In genomic region chr5:173494446-173494845, GRCh38 we compare ENCODE assay signal across 18 cellular contexts.
DNase-seq lines count a peak whose midpoint lies in the region; ATAC-seq and TF ChIP-seq lines count a peak whose summit lies in the region.
"Had no signal": no experiment of that assay in that cellular context is flagged by ENCODE, and none has a peak within 500 bp of the region (broad histone marks: within the 10 kb centered on the region; RNA-seq: fewer than 3 reads in every experiment).

No MANE protein-coding gene starts in this region.

- no peak for TF ChIP-seq CTCF in nephron (IDR thresholded peaks at IDR 0.05; ENCODE audit: unreplicated experiment in 3 of 3)
- no peak for TF ChIP-seq CTCF in tibial nerve (IDR thresholded peaks at IDR 0.05)

- peaks cover 56% of the 10 kb centered on the region for H3K4me1 Mint-ChIP-seq in nephron
- H3K4me1 Mint-ChIP-seq: CD4-positive, alpha-beta memory T cell had no signal

- ATAC-seq in left ventricle myocardium superior (peak; percentile 6), Right ventricle myocardium superior (ENCODE audit: poor library complexity) (no peak), HG03025 (IDR thresholded peaks at IDR 0.05; ENCODE audit: low FRiP score, unreplicated experiment) (no peak), HG03095 (IDR thresholded peaks at IDR 0.05; ENCODE audit: unreplicated experiment) (no peak), HG03469 (IDR thresholded peaks at IDR 0.05; ENCODE audit: unreplicated experiment) (no peak)

- H3K4me3 Mint-ChIP-seq in nephron: no peak overlapping the region
- H3K4me3 Mint-ChIP-seq: CD4-positive, alpha-beta memory T cell had no signal

- no peaks in the 10 kb centered on the region for H3K9me3 ChIP-seq in tibial nerve
- H3K9me3 ChIP-seq: SK-N-SH had no signal

- no peaks in the 10 kb centered on the region for H3K36me3 Mint-ChIP-seq in nephron (ENCODE audit: low read depth)
- H3K36me3 Mint-ChIP-seq: CD4-positive, alpha-beta memory T cell had no signal

- H3K27me3 ChIP-seq in tibial nerve: no peaks in the 10 kb centered on the region

- intact Hi-C loops in left ventricle myocardium superior (cut with micrococcal nuclease): no loop called here
- intact Hi-C loops in Right ventricle myocardium superior (cut with DNase I): no loop called here

- H3K27ac Mint-ChIP-seq in nephron: peak overlapping the region; percentile 79 to 86 (median 80)
- H3K27ac Mint-ChIP-seq: CD4-positive, alpha-beta memory T cell had no signal

- peak overlapping the region in 2 of 4 donors; percentile 18 to 58 for H3K27ac ChIP-seq in tibial nerve
- H3K27ac ChIP-seq: PC-9 had no signal

- peaks cover 12% of the 10 kb centered on the region for H3K27me3 Mint-ChIP-seq in nephron (ENCODE audit: low read depth)

- no peak overlapping the region for H3K4me3 ChIP-seq in tibial nerve
- H3K4me3 ChIP-seq: PC-9 had no signal

- no peak for TF ChIP-seq POLR2A in tibial nerve (IDR thresholded peaks at IDR 0.05)

- no peaks in the 10 kb centered on the region for H3K36me3 ChIP-seq in tibial nerve

- no peak for TF ChIP-seq EP300 in tibial nerve (IDR thresholded peaks at IDR 0.05)

- peaks cover 0 to 22% (median 0%) of the 10 kb centered on the region in 4 donors for H3K4me1 ChIP-seq in tibial nerve

- DNase-seq in left ventricle myocardium superior (no peak), Right ventricle myocardium superior (no peak), ecto neural progenitor cell (ENCODE audit: low spot score) (peak; percentile 13), tibial nerve (ENCODE audit: low spot score in 2 of 2) (no peak)
- DNase-seq: 8988T; Calu3; CD4-positive, alpha-beta memory T cell; HCEC 1CT; Karpas-422; NCI-H1105; NCI-H1694; NCI-H524; PC-9; SK-N-SH had no signal

- 50 to 52% methylated on average over 2 of the region's 2 CpGs for WGBS in tibial nerve, 2 donors

- no peaks in the 10 kb centered on the region for H3K9me3 Mint-ChIP-seq in nephron
